Comparison of ENCODE assay signal across 16 cellular contexts in the genomic region with DNA sequence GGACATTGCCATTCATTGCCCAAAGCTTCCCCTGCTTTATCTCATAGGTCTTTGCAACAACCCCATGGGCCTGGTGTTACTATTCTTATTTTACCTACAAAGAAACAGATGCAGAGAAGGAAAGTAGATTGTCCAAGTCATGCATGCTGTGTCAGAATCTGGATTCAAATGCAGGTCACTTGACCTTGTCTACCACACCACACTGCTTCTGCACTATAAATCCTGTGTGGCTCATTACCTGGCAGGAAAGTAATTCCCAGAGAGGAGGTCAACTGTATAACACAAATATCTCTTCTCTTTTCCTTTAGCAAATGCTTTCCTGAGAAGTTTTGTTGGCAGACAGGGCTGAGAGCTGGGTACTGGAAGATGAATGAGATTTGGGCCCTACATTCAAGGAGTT. TPM values are rescaled to one million over a fixed set of nuclear protein-coding genes. Genes with fewer than 3 reads are reported as not detected.
DNase-seq lines count a peak whose midpoint lies in the region; ATAC-seq and TF ChIP-seq lines count a peak whose summit lies in the region.
"Had no signal": no experiment of that assay in that cellular context is flagged by ENCODE, and none has a peak within 500 bp of the region (broad histone marks: within the 10 kb centered on the region; RNA-seq: fewer than 3 reads in every experiment).

No MANE protein-coding gene starts in this region.

- CTCF ChIA-PET in CD4-positive, alpha-beta T cell (lab: Charles Lee), result interaction anchor here (1.4 kb wide), 1 partner anchor 39 kb away, joined by 3 read pairs; no protein-coding TSS in a partner anchor

- no peak for TF ChIP-seq CTCF in CD4-positive, alpha-beta T cell (IDR thresholded peaks at IDR 0.05)
- TF ChIP-seq CTCF in GM23338 (conservative IDR thresholded peaks at IDR 0.05; ENCODE audit: low read depth in 2 of 2), result no peak
- TF ChIP-seq CTCF in psoas muscle (IDR thresholded peaks at IDR 0.05), result no peak

- ATAC-seq in CD4-positive, alpha-beta T cell (ENCODE audit: poor library complexity), result no peak
- ATAC-seq in GM23338 (no peak), psoas muscle (peak in 3 of 4 donors; percentile 27 to 57 (median 51))
- ATAC-seq: Right ventricle myocardium inferior had no signal

- peaks cover 4% of the 10 kb centered on the region for H3F3A ChIP-seq in GM23338 (replicated peaks; ENCODE audit: low read depth)

- no peaks in the 10 kb centered on the region for H3K9me3 ChIP-seq in CD4-positive, alpha-beta T cell (ENCODE audit: control insufficient read depth, low read length)
- H3K9me3 ChIP-seq in psoas muscle, result no peaks in the 10 kb centered on the region

- no peak overlapping the region for H2AFZ ChIP-seq in GM23338

- H3K27me3 Mint-ChIP-seq in CD4-positive, alpha-beta T cell, result no peaks in the 10 kb centered on the region
- peaks cover 26% of the 10 kb centered on the region for H3K27me3 Mint-ChIP-seq in GM23338 (ENCODE audit: insufficient read depth, low read depth, poor library complexity)

- intact Hi-C loops in CD4-positive, alpha-beta T cell (cut with DNase I, micrococcal nuclease), result loop anchor here (5.0 to 10.0 kb wide), 3 partner anchors 180 to 358 kb away; partner anchors contain the start of gene ARHGEF17 (in 1 of the 2)
- intact Hi-C loops in psoas muscle (cut with DNase I), result loop anchor here (5.0 kb wide), 2 partner anchors 188 to 268 kb away; no protein-coding TSS in a partner anchor

- peaks cover 6% of the 10 kb centered on the region; the same call in 1 of the 2 replicates for H3K9me2 ChIP-seq in GM23338 (ENCODE audit: insufficient read depth)

- POLR2A ChIA-PET in CD4-positive, alpha-beta T cell (lab: Charles Lee), result no interaction called here

- H3K36me3 ChIP-seq in GM23338 (ENCODE audit: insufficient read depth), result no peaks in the 10 kb centered on the region
- no peaks in the 10 kb centered on the region for H3K36me3 ChIP-seq in psoas muscle (ENCODE audit: insufficient read depth in 1 of 2, low read depth in 1 of 2)
- H3K36me3 ChIP-seq in H7 (replicated peaks; ENCODE audit: control insufficient read depth, insufficient read depth, low read length), result no peaks in the 10 kb centered on the region

- H3K4me3 Mint-ChIP-seq in CD4-positive, alpha-beta T cell, result no peak overlapping the region
- no peak overlapping the region for H3K4me3 Mint-ChIP-seq in GM23338
- H3K4me3 Mint-ChIP-seq: CD14-positive monocyte, HFFc6 had no signal

- H3K4me2 ChIP-seq in GM23338, result 0 out of 2 replicates have a peak overlapping the region, but pooled peaks have one; percentile 60
- H3K4me2 ChIP-seq: KMS-11 had no signal

- no peaks in the 10 kb centered on the region for H3K79me2 ChIP-seq in GM23338 (replicated peaks; ENCODE audit: insufficient read depth)

- H3K4me1 ChIP-seq in GM23338 (ENCODE audit: insufficient read depth) (peaks cover 14% of the 10 kb centered on the region; the same call in 1 of the 2 replicates), psoas muscle (peaks cover 17% of the 10 kb centered on the region)

- H3K4me1 Mint-ChIP-seq in CD4-positive, alpha-beta T cell (ENCODE audit: low read depth), result peaks cover 32% of the 10 kb centered on the region
- peaks cover 12% of the 10 kb centered on the region for H3K4me1 Mint-ChIP-seq in GM23338

- no peaks in the 10 kb centered on the region for H3K9me3 Mint-ChIP-seq in CD4-positive, alpha-beta T cell
- no peaks in the 10 kb centered on the region for H3K9me3 Mint-ChIP-seq in GM23338
- H3K9me3 Mint-ChIP-seq: CD14-positive monocyte, HFFc6 had no signal

- no peak overlapping the region for H3K27ac ChIP-seq in CD4-positive, alpha-beta T cell (ENCODE audit: low read depth, low read length)
- H3K27ac ChIP-seq in GM23338 (ENCODE audit: low read depth) (0 out of 2 replicates have a peak overlapping the region, but pooled peaks have one; percentile 6), psoas muscle (peak overlapping the region; percentile 34)
- H3K27ac ChIP-seq: KMS-11 had no signal

- H3K27ac Mint-ChIP-seq in CD4-positive, alpha-beta T cell, result peak overlapping the region; percentile 77
- no peak overlapping the region for H3K27ac Mint-ChIP-seq in GM23338
- H3K27ac Mint-ChIP-seq: HFFc6 had no signal

- no peaks in the 10 kb centered on the region for H3K27me3 ChIP-seq in CD4-positive, alpha-beta T cell (ENCODE audit: control insufficient read depth, insufficient read depth, low read length)
- H3K27me3 ChIP-seq in GM23338 (ENCODE audit: insufficient read depth) (peaks cover 25% of the 10 kb centered on the region), psoas muscle (ENCODE audit: insufficient read depth in 3 of 3, low read length in 2 of 3) (no peaks in the 10 kb centered on the region), H7 (ENCODE audit: control insufficient read depth, insufficient read depth, low read length) (peaks cover 21% of the 10 kb centered on the region)

- no peak for DNase-seq in CD4-positive, alpha-beta T cell
- no peak for DNase-seq in GM23338 (ENCODE audit: low spot score)
- peak; percentile 1 for DNase-seq in mesenteric fat pad (ENCODE audit: low spot score)
- DNase-seq in psoas muscle, result no peak
- DNase-seq in H7, result no peak
- DNase-seq in AG20443 (ENCODE audit: low spot score), result no peak
- no peak for DNase-seq in activated T-cell treated with anti-CD3 and anti-CD28 coated beads, Interleukin-2, amount 50 U/mL, for 1 hour
- DNase-seq: DMS53, EL, HFFc6, MV-4-11, NCI-H1694 treated with DMSO at 0.1 percent for 48 hours, NCI-H774 had no signal

- no peak overlapping the region for H3K4me3 ChIP-seq in GM23338
- no peak overlapping the region for H3K4me3 ChIP-seq in psoas muscle
- H3K4me3 ChIP-seq in H7 (ENCODE audit: insufficient read depth, low read depth, low read length), result no peak overlapping the region

- H4K20me1 ChIP-seq in GM23338 (replicated peaks; ENCODE audit: insufficient read depth), result no peaks in the 10 kb centered on the region

- H3K36me3 Mint-ChIP-seq in CD4-positive, alpha-beta T cell (ENCODE audit: low read depth), result peaks cover 11% of the 10 kb centered on the region
- H3K36me3 Mint-ChIP-seq in GM23338 (ENCODE audit: low read depth), result no peaks in the 10 kb centered on the region

TF ChIP-seq in GM23338, 12 proteins besides CTCF, POLR2A, EP300 and RAD21 (continues in another document):
- TF ChIP-seq ETS1 (IDR thresholded peaks at IDR 0.05) (no peak), ZNF114 (CRISPR knock-in tag; IDR thresholded peaks at IDR 0.05) (no peak), EZH2 (IDR thresholded peaks at IDR 0.05; ENCODE audit: low read depth, unreplicated experiment) (no peak), STAT1 (IDR thresholded peaks at IDR 0.05; ENCODE audit: unreplicated experiment) (no peak), ZNF331 (CRISPR knock-in tag; IDR thresholded peaks at IDR 0.05; ENCODE audit: low read depth) (no peak), JUNB (IDR thresholded peaks at IDR 0.05; ENCODE audit: unreplicated experiment) (no peak), REST (IDR thresholded peaks at IDR 0.05; ENCODE audit: unreplicated experiment) (no peak)

RNA-seq across cellular contexts. Expression of gene PLEKHB1, which starts 18.5 kb away (rescaled TPM):
- 10 to 100 TPM; 30.8 to 34.6 TPM for total RNA-seq in CD4-positive, alpha-beta T cell
- total RNA-seq in GM23338 (2014; rRNA removed; shearing (Covaris generic)), result 10.3 and 20.1 TPM in 2 replicates
- polyA plus RNA-seq in GM23338 (2016; fragmentation: Nextera tagmentation; extraction: Ambion mirVana) (20.8 and 25.8 TPM in 2 replicates), psoas muscle (10 to 100 TPM in 1 of 3 donors, 1 to 10 TPM in 1, under 1 TPM in 1; 0.33 to 10.4 (median 5.2) TPM)
- total RNA-seq in mesenteric fat pad (0.58 TPM), psoas muscle (10 to 100 TPM in 2 of 4 donors, 1 to 10 TPM in 2; 8.1 to 13.7 (median 9.9) TPM)
- total RNA-seq in H7 (2014; rRNA removed; shearing (Covaris generic)), result 2.3 and 5.8 TPM in 2 replicates

Comparison
In these comparisons a context has a peak if more than half of its experiments do, and no peak if none do; other contexts are left out.
1. ATAC-seq: peak in psoas muscle (3 of 4); none in CD4-positive, alpha-beta T cell (single experiment) and GM23338 (single experiment).